8 cellular contexts compared by ENCODE assay signal in the genomic region with DNA sequence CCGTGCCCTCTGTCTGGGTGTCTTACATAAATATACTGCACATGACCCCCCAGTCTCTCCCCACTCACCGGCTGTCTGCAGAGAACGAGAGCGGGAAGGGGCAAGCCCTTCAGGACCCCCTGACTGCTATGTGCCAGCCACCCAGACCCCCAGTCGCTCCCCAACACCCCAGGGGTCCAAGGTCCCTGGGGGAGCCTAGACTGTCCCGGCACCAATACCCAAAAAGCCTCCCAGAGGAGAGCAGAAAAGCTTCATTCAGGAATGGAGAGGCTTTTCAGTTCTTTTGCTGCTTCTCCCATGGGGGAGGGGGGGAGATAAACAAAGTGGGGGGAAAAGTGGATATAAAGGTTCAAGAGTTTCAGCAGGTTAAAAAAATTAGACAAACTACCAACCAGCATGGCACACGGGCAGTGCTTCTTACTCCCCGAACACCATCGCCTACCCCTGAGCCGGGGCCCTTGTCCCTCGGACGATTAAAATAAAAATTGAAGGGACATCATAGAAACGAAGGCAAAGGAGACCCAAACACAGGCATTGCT. TPM values are rescaled to one million over a fixed set of nuclear protein-coding genes. Genes with fewer than 3 reads are reported as not detected.
DNase-seq lines count a peak whose midpoint lies in the region; ATAC-seq, FAIRE-seq and TF ChIP-seq lines count a peak whose summit lies in the region.

No MANE protein-coding gene starts in this region.

- H3K4me1 ChIP-seq in HCT116 (ENCODE audit: control insufficient read depth in 1 of 2, insufficient read depth in 2 of 2, low read length in 2 of 2) (peaks cover 16 to 34% of the 10 kb centered on the region in 2 experiments), kidney (ENCODE audit: control insufficient read depth in 1 of 2, insufficient read depth in 1 of 2, low read depth in 1 of 2, low read length in 2 of 2) (peaks cover 3 to 28% of the 10 kb centered on the region in 2 donors), thymus (ENCODE audit: control insufficient read depth, insufficient read depth, low read length) (peaks cover 14% of the 10 kb centered on the region)

- TF ChIP-seq POLR2A in HCT116 (IDR thresholded peaks at IDR 0.05; ENCODE audit: borderline replicate concordance, extremely low read depth, insufficient read depth, insufficient read length), result no peak

- H3K9me3 ChIP-seq in HCT116 (ENCODE audit: control insufficient read depth in 1 of 2, insufficient read depth in 1 of 2, low read depth in 1 of 2, low read length in 2 of 2), result no peaks in the 10 kb centered on the region
- H3K9me3 ChIP-seq in kidney (ENCODE audit: control insufficient read depth in 1 of 2, low read length in 2 of 2), result no peaks in the 10 kb centered on the region
- no peaks in the 10 kb centered on the region for H3K9me3 ChIP-seq in thymus (ENCODE audit: control insufficient read depth)

- peak overlapping the region; percentile 89 for H3K4me3 ChIP-seq in AG10803 (ENCODE audit: low read length)
- peak overlapping the region; percentile 70 to 72 for H3K4me3 ChIP-seq in HCT116 (replicated peaks in 1 of 2; ENCODE audit: low read depth in 1 of 2, low read length in 2 of 2)
- H3K4me3 ChIP-seq in kidney (ENCODE audit: low read length in 2 of 2), result peak overlapping the region; percentile 75 to 87
- H3K4me3 ChIP-seq in thymus (ENCODE audit: low read length), result peak overlapping the region; percentile 81

- TF ChIP-seq RAD21 in HCT116 (IDR thresholded peaks at IDR 0.05; ENCODE audit: low read depth), result no peak

- FAIRE-seq in kidney (lab: Jason Lieb, UNC), result no peak

- intact Hi-C loops in HCT116 (cut with micrococcal nuclease) (loop anchor here (5.0 kb wide), 1 partner anchor 99 kb away; no protein-coding TSS in a partner anchor), kidney (cut with DNase I) (no loop called here)

- H3K4me2 ChIP-seq in HCT116 (ENCODE audit: low read length), result peak overlapping the region; percentile 87

- H3K27me3 Mint-ChIP-seq in activated naive CD8-positive, alpha-beta T cell treated with anti-CD3 and anti-CD28 coated beads, Interleukin-2, amount 10 ng/mL, durations not matched to agents 7 days and 5 days, result no peaks in the 10 kb centered on the region

- peak overlapping the region; percentile 94 for H3K27ac ChIP-seq in HCT116 (ENCODE audit: low read depth, low read length)
- H3K27ac ChIP-seq in kidney (ENCODE audit: low read depth in 2 of 2, low read length in 2 of 2), result peak overlapping the region; percentile 85 to 95
- H3K27ac ChIP-seq in thymus (ENCODE audit: low read depth), result peak overlapping the region; percentile 48

- POLR2A ChIA-PET in HCT116 (lab: Charles Lee), result no interaction called here
- POLR2A ChIA-PET in activated naive CD8-positive, alpha-beta T cell treated with anti-CD3 and anti-CD28 coated beads, Interleukin-2, amount 10 ng/mL, durations not matched to agents 7 days and 5 days (lab: Charles Lee), result no interaction called here

- peak overlapping the region; percentile 90 for H3K4me3 Mint-ChIP-seq in activated naive CD8-positive, alpha-beta T cell treated with anti-CD3 and anti-CD28 coated beads, Interleukin-2, amount 10 ng/mL, durations not matched to agents 7 days and 5 days

- peaks cover 14% of the 10 kb centered on the region; the same call in 1 of the 2 replicates for H4K20me1 ChIP-seq in HCT116 (ENCODE audit: insufficient read depth)

- TF ChIP-seq CTCF in AG10803 (conservative IDR thresholded peaks at IDR 0.05; ENCODE audit: low read length) (no peak), HCT116 (IDR thresholded peaks at IDR 0.05 in 2 of 3, conservative IDR thresholded peaks at IDR 0.05 in 1 of 3; ENCODE audit: borderline replicate concordance in 1 of 3, insufficient read depth in 1 of 3, low read depth in 2 of 3, low read length in 2 of 3) (no peak), kidney (IDR thresholded peaks at IDR 0.05; ENCODE audit: borderline replicate concordance, extremely low read depth, insufficient read depth) (no peak)

- CTCF ChIA-PET in HCT116 (lab: Charles Lee), result no interaction called here

- H3K27ac Mint-ChIP-seq in activated naive CD8-positive, alpha-beta T cell treated with anti-CD3 and anti-CD28 coated beads, Interleukin-2, amount 10 ng/mL, durations not matched to agents 7 days and 5 days, result peak overlapping the region; percentile 80

- H3K27me3 ChIP-seq in HCT116 (ENCODE audit: insufficient read depth, low read length) (no peaks in the 10 kb centered on the region), thymus (ENCODE audit: control insufficient read depth, insufficient read depth) (no peaks in the 10 kb centered on the region)

- 4% methylated on average over 13 of the region's 13 CpGs for WGBS in thymus

- peaks cover 38% of the 10 kb centered on the region for H3K4me1 Mint-ChIP-seq in activated naive CD8-positive, alpha-beta T cell treated with anti-CD3 and anti-CD28 coated beads, Interleukin-2, amount 10 ng/mL, durations not matched to agents 7 days and 5 days

- DNase-seq in AG10803 (ENCODE audit: low read depth) (peak; percentile 9), HCT116 (ENCODE audit: low read depth, low spot score) (no peak), kidney (no peak), NCI-H2227 treated with DMSO at 0.1 percent for 48 hours (lab: John Stamatoyannopoulos, UW) (no peak)
- no peak for DNase-seq in activated naive CD8-positive, alpha-beta T cell treated with anti-CD3 and anti-CD28 coated beads, Interleukin-2, amount 10 ng/mL, durations not matched to agents 7 days and 5 days

- peaks cover 12 to 19% of the 10 kb centered on the region in 2 experiments; a peak in 3 of 4 replicates for H3K36me3 ChIP-seq in HCT116 (ENCODE audit: control insufficient read depth in 1 of 2, insufficient read depth in 2 of 2, low read length in 2 of 2)
- H3K36me3 ChIP-seq in kidney (ENCODE audit: control insufficient read depth in 1 of 2, insufficient read depth in 2 of 2, low read length in 2 of 2), result peaks cover 3 to 6% of the 10 kb centered on the region in 2 donors
- peaks cover 25% of the 10 kb centered on the region for H3K36me3 ChIP-seq in thymus (ENCODE audit: control insufficient read depth, insufficient read depth)

- peaks cover 1% of the 10 kb centered on the region for H3K36me3 Mint-ChIP-seq in activated naive CD8-positive, alpha-beta T cell treated with anti-CD3 and anti-CD28 coated beads, Interleukin-2, amount 10 ng/mL, durations not matched to agents 7 days and 5 days

- H3K79me2 ChIP-seq in HCT116 (ENCODE audit: insufficient read depth, low read length), result peaks cover 62% of the 10 kb centered on the region

- H3K9ac ChIP-seq in HCT116 (ENCODE audit: low read length), result peak overlapping the region; percentile 98
- peak overlapping the region; percentile 79 to 88 for H3K9ac ChIP-seq in kidney (ENCODE audit: low read length in 2 of 2)

- H3K9me2 ChIP-seq in HCT116 (ENCODE audit: insufficient read depth), result no peaks in the 10 kb centered on the region

- no peak overlapping the region for H2AFZ ChIP-seq in HCT116 (ENCODE audit: low read depth, low read length, poor library complexity, severe bottlenecking)

- RAD21 ChIA-PET in HCT116 (lab: Charles Lee; ENCODE audit: low non-redundant PET in 1 of 2, low total read pairs in 2 of 2, uncharacterized antibody in 2 of 2, unreplicated experiment in 2 of 2), result no interaction called here

- no peaks in the 10 kb centered on the region for H3K9me3 Mint-ChIP-seq in activated naive CD8-positive, alpha-beta T cell treated with anti-CD3 and anti-CD28 coated beads, Interleukin-2, amount 10 ng/mL, durations not matched to agents 7 days and 5 days

- ATAC-seq in HCT116 (no peak), HG03565 (IDR thresholded peaks at IDR 0.05; ENCODE audit: unreplicated experiment) (no peak), HG03135 (IDR thresholded peaks at IDR 0.05; ENCODE audit: unreplicated experiment) (no peak)
- ATAC-seq in activated naive CD8-positive, alpha-beta T cell treated with anti-CD3 and anti-CD28 coated beads, Interleukin-2, amount 10 ng/mL, durations not matched to agents 7 days and 5 days (ENCODE audit: low read depth), result no peak

- BruUV-seq in HCT116 (replicated peaks; lab: Mats Ljungman, UMichigan), result TSS peak; percentile 55

TF ChIP-seq in HCT116, 20 proteins besides CTCF, POLR2A, EP300 and RAD21 (continues in another document):
- TF ChIP-seq EGR1 (IDR thresholded peaks at IDR 0.05; ENCODE audit: low read depth) (no peak), SIN3A (IDR thresholded peaks at IDR 0.05; ENCODE audit: low read depth) (no peak), POLR2AphosphoS5 (IDR thresholded peaks at IDR 0.05; ENCODE audit: low read depth, low read length) (no peak)

RNA-seq across cellular contexts. Expression of a gene that starts 1.4 kb away (rescaled TPM):
- total RNA-seq in HCT116 (2021; ENCODE audit: unreplicated experiment) (190 TPM), kidney (101 TPM)
- 148 and 171 TPM in 2 replicates for polyA plus RNA-seq in HCT116 (2012)
- 10 to 100 TPM; 98.5 to 99.3 TPM for total RNA-seq in activated naive CD8-positive, alpha-beta T cell treated with anti-CD3 and anti-CD28 coated beads, Interleukin-2, amount 10 ng/mL, durations not matched to agents 7 days and 5 days
- polyA plus RNA-seq in kidney (ENCODE audit: insufficient read depth, low read depth, low replicate concordance) (33.6 TPM), thymus (81.3 TPM)

RNA-seq across cellular contexts. Expression of a gene that starts 43.1 kb away (rescaled TPM):
- total RNA-seq in HCT116 (2021; ENCODE audit: unreplicated experiment) (66.0 TPM), kidney (54.1 TPM)
- polyA plus RNA-seq in HCT116 (2012), result 51.2 and 55.1 TPM in 2 replicates
- 10 to 100 TPM; 29.7 to 31.5 TPM for total RNA-seq in activated naive CD8-positive, alpha-beta T cell treated with anti-CD3 and anti-CD28 coated beads, Interleukin-2, amount 10 ng/mL, durations not matched to agents 7 days and 5 days
- polyA plus RNA-seq in kidney (ENCODE audit: insufficient read depth, low read depth, low replicate concordance) (22.9 TPM), thymus (11.2 TPM)
